In genomic region chr6:117817992-117818391, GRCh38 we compare ENCODE assay signal across 8 cellular contexts.
"Had no signal": no experiment of that assay in that cellular context is flagged by ENCODE, and none has a peak within 500 bp of the region (broad histone marks: within the 10 kb centered on the region; RNA-seq: fewer than 3 reads in every experiment).

No MANE protein-coding gene starts in this region.

- H3K4me3 ChIP-seq: GM23248, HAP-1 had no signal

- H3K36me3 ChIP-seq: HAP-1 had no signal

- H2AFZ ChIP-seq: GM23248 had no signal

- H3K9ac ChIP-seq: GM23248 had no signal

- H3K9me3 ChIP-seq: HAP-1 had no signal

- ATAC-seq: HCT116 had no signal

- H3K27ac ChIP-seq: GM23248, HL-60 had no signal

- DNase-seq: GM23248, GOT3, H7, HFFc6, KG1 had no signal

- H3K4me1 ChIP-seq: HAP-1 had no signal
